18 cellular contexts compared by ENCODE assay signal in genomic region chr11:88305430-88305829, GRCh38.
"Had no signal": no experiment of that assay in that cellular context is flagged by ENCODE, and none has a peak within 500 bp of the region (broad histone marks: within the 10 kb centered on the region; RNA-seq: fewer than 3 reads in every experiment).

No MANE protein-coding gene starts in this region.

- DNase-seq: activated CD4-positive, alpha-beta T cell treated with anti-CD3 and anti-CD28 coated beads for 1 hour; activated effector memory CD4-positive, alpha-beta T cell treated with anti-CD3 and anti-CD28 coated beads, Interleukin-2, amount 50 U/mL, for 16 hours; activated naive CD4-positive, alpha-beta T cell treated with anti-CD3 and anti-CD28 coated beads, Interleukin-2, amount 50 U/mL, for 16 hours; activated T-cell treated with anti-CD3 and anti-CD28 coated beads, Interleukin-2, amount 50 U/mL, for 1 hour; cerebellar nuclear complex; cortex of kidney; effector CD4-positive, alpha-beta T cell; mesenchymal stem cell; mucosa of descending colon; naive B cell; stimulated activated naive CD8-positive, alpha-beta T cell treated with anti-CD3 and anti-CD28 coated beads, Interleukin-15, Interleukin-2, amounts not matched to agents 100 U/mL and 50 U/mL, for 24 hours; substantia nigra; T-helper 9 cell; tibial artery had no signal

- H3K4me3 ChIP-seq: breast epithelium, esophagus muscularis mucosa, mucosa of descending colon, prostate gland, right atrium auricular region, tibial artery had no signal

- H3K27me3 ChIP-seq: breast epithelium, esophagus muscularis mucosa, right atrium auricular region, tibial artery had no signal

- H3K27ac ChIP-seq: breast epithelium, esophagus muscularis mucosa, prostate gland, right atrium auricular region, tibial artery had no signal

- H3K9me3 ChIP-seq: breast epithelium, esophagus muscularis mucosa, mucosa of descending colon, prostate gland, right atrium auricular region, tibial artery had no signal

- ATAC-seq: mucosa of descending colon; stimulated activated naive CD8-positive, alpha-beta T cell treated with anti-CD3 and anti-CD28 coated beads, Interleukin-15, Interleukin-2, amounts not matched to agents 100 U/mL and 50 U/mL, for 24 hours had no signal

- H3K4me1 ChIP-seq: breast epithelium, esophagus muscularis mucosa, prostate gland, right atrium auricular region had no signal

- H3K27me3 Mint-ChIP-seq: naive B cell had no signal

- H3K36me3 ChIP-seq: breast epithelium, prostate gland, tibial artery had no signal

- H3K4me3 Mint-ChIP-seq: naive B cell had no signal
